In the genomic region with DNA sequence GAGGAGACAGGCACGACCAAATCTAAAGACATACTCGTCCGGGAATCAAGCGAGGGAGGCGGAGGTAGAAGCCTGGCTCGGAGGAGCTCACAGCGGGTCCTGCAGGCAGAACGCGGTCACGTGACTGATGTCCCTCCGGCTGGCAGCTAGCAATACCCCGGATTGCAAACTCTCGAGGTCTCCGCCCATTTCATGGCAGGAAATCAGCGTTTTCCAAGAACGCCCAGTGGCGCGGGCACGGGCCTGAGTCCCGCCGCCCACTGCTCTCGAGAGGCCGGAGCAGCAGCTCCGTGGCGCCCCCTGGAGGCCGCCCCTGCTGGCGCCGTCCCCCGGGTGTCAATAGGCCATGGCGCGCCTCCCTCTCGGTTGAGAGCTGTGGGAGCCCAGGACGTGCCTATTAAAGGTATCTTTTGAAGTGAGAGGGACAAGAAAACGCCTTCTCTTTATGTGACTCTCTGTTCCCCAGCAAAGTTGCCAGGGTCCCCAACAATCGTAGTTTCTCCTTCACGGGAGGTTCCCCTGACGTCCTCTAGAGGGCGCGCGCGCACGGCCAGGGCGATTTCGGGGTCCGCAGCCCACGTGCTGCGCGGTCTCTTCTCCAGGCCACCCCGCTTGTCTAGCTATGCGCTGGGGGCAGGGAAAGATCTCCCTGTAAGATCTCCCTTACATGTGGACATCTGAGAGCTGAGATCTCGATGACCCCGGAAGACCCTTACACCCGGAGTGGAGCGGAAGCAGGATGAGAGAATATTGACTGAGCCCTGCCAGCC, we compare ENCODE assay signal across 1 cellular context.
A peak's percentile ranks its signal among the peaks of the same experiment; 100 is the strongest.
TF ChIP-seq lines count a peak whose summit lies in the region.

No MANE protein-coding gene starts in this region.

TF ChIP-seq in liver, 16 proteins besides CTCF, POLR2A, EP300 and RAD21 (continued from another document):
- TF ChIP-seq TAF1 (conservative IDR thresholded peaks at IDR 0.05): peak; percentile 64
- TF ChIP-seq GABPA (IDR thresholded peaks at IDR 0.05 in 1 of 2, conservative IDR thresholded peaks at IDR 0.05 in 1 of 2): peak in 1 of 2 donors; percentile 53
- TF ChIP-seq RXRA (IDR thresholded peaks at IDR 0.05): peak in 1 of 2 donors; percentile 59
- TF ChIP-seq, protein P1, sequence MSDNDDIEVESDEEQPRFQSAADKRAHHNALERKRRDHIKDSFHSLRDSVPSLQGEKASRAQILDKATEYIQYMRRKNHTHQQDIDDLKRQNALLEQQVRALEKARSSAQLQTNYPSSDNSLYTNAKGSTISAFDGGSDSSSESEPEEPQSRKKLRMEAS (IDR thresholded peaks at IDR 0.05): no peak
- TF ChIP-seq HNF4A (conservative IDR thresholded peaks at IDR 0.05): peak; percentile 21 to 51
- TF ChIP-seq SP1 (IDR thresholded peaks at IDR 0.05): peak; percentile 53
- TF ChIP-seq FOXA2 (IDR thresholded peaks at IDR 0.05): no peak
- no peak for TF ChIP-seq JUND (IDR thresholded peaks at IDR 0.05)
